7 cellular contexts compared by ENCODE assay signal in genomic region chr1:24891367-24891766, GRCh38. TPM values are rescaled to one million over a fixed set of nuclear protein-coding genes. Genes with fewer than 3 reads are reported as not detected.
A peak's percentile ranks its signal among the peaks of the same experiment; 100 is the strongest.
DNase-seq lines count a peak whose midpoint lies in the region; ATAC-seq, FAIRE-seq and TF ChIP-seq lines count a peak whose summit lies in the region.
"Not testable (repeated sequence)": the region's sequence is repeated elsewhere in the genome, so short reads cannot be mapped to it uniquely, and the experiment has no call there.
"Had no signal": no experiment of that assay in that cellular context is flagged by ENCODE, and none has a peak within 500 bp of the region (broad histone marks: within the 10 kb centered on the region; RNA-seq: fewer than 3 reads in every experiment).

No MANE protein-coding gene starts in this region.

- H3K4me3 Mint-ChIP-seq in activated T-cell treated with anti-CD3 and anti-CD28 coated beads, Interleukin-2, amount 50 U/mL, for 24 hours, result not testable (repeated sequence)

- not testable (repeated sequence) for H3K4me1 ChIP-seq in hepatocyte (ENCODE audit: insufficient read depth); small intestine (ENCODE audit: control insufficient read depth in 2 of 2, insufficient read depth in 1 of 2, low read depth in 1 of 2, low read length in 1 of 2)
- peaks cover 0 to 12% (median 8%) of the 10 kb centered on the region in 4 donors for H3K4me1 ChIP-seq in liver (ENCODE audit: control insufficient read depth in 4 of 4, insufficient read depth in 4 of 4, low read length in 3 of 4)

- not testable (repeated sequence) for H3K27me3 ChIP-seq in hepatocyte; liver (ENCODE audit: control insufficient read depth in 4 of 4, insufficient read depth in 4 of 4, low read length in 3 of 4); small intestine (ENCODE audit: control insufficient read depth in 2 of 2, insufficient read depth in 2 of 2, low read length in 2 of 2)

- ATAC-seq in left lobe of liver, result peak; percentile 64

- H3K79me2 ChIP-seq in hepatocyte, result not testable (repeated sequence)

- not testable (repeated sequence) for H3K36me3 Mint-ChIP-seq in activated T-cell treated with anti-CD3 and anti-CD28 coated beads, Interleukin-2, amount 50 U/mL, for 24 hours (ENCODE audit: low read depth)

- H3K27ac Mint-ChIP-seq in activated T-cell treated with anti-CD3 and anti-CD28 coated beads, Interleukin-2, amount 50 U/mL, for 24 hours, result peak overlapping the region; percentile 81

- H3K27ac ChIP-seq in hepatocyte, result peak overlapping the region; percentile 40
- H3K27ac ChIP-seq in liver (ENCODE audit: low read depth in 1 of 2, low read length in 2 of 2), result not testable (repeated sequence)
- H3K27ac ChIP-seq in small intestine (ENCODE audit: low read depth in 1 of 2, low read length in 1 of 2), result peak overlapping the region in 1 of 2 donors; percentile 11

- H3K36me3 ChIP-seq in hepatocyte (replicated peaks; ENCODE audit: insufficient read depth, low read depth); liver (ENCODE audit: control insufficient read depth in 4 of 4, insufficient read depth in 3 of 4, low read depth in 1 of 4, low read length in 3 of 4); small intestine (ENCODE audit: control insufficient read depth in 2 of 2, insufficient read depth in 2 of 2, low read length in 2 of 2): not testable (repeated sequence)

- H3K4me1 Mint-ChIP-seq in activated T-cell treated with anti-CD3 and anti-CD28 coated beads, Interleukin-2, amount 50 U/mL, for 24 hours (ENCODE audit: low read depth), result not testable (repeated sequence)

- not testable (repeated sequence) for H3K27me3 Mint-ChIP-seq in activated T-cell treated with anti-CD3 and anti-CD28 coated beads, Interleukin-2, amount 50 U/mL, for 24 hours

- not testable (repeated sequence) for H3K4me2 ChIP-seq in hepatocyte

- not testable (repeated sequence) for H2AFZ ChIP-seq in hepatocyte

- not testable (repeated sequence) for H4K20me1 ChIP-seq in hepatocyte (ENCODE audit: insufficient read depth, poor library complexity, severe bottlenecking)

- H3K9me2 ChIP-seq in hepatocyte (replicated peaks; ENCODE audit: insufficient read depth), result not testable (repeated sequence)

- not testable (repeated sequence) for TF ChIP-seq RAD21 in liver (IDR thresholded peaks at IDR 0.05)

- DNase-seq in activated T-cell treated with anti-CD3 and anti-CD28 coated beads, Interleukin-2, amount 50 U/mL, for 24 hours; hepatocyte (ENCODE audit: low spot score); left lobe of liver (ENCODE audit: low spot score): not testable (repeated sequence)
- DNase-seq in small intestine, result peak; percentile 82

- H3K9me3 Mint-ChIP-seq in activated T-cell treated with anti-CD3 and anti-CD28 coated beads, Interleukin-2, amount 50 U/mL, for 24 hours, result peaks cover 13% of the 10 kb centered on the region

- not testable (repeated sequence) for H3K4me3 ChIP-seq in hepatocyte; liver (ENCODE audit: low read depth in 1 of 3, low read length in 3 of 3); small intestine (ENCODE audit: low read depth in 1 of 2, low read length in 2 of 2)

- not testable (repeated sequence) for H3K9ac ChIP-seq in liver (ENCODE audit: low read depth in 1 of 2, low read length in 2 of 2)

- not testable (repeated sequence) for TF ChIP-seq CTCF in hepatocyte (IDR thresholded peaks at IDR 0.05; ENCODE audit: poor library complexity); liver (IDR thresholded peaks at IDR 0.05; ENCODE audit: low read depth, low read length, missing input control)

- H3K9me3 ChIP-seq in hepatocyte (ENCODE audit: low read depth); liver (ENCODE audit: control insufficient read depth in 4 of 4, low read length in 3 of 4); small intestine (ENCODE audit: control insufficient read depth, low read depth): not testable (repeated sequence)

- peak; percentile 14 for FAIRE-seq in colon (lab: Jason Lieb, UNC)
- FAIRE-seq in small intestine (lab: Jason Lieb, UNC), result not testable (repeated sequence)

- 86% methylated on average over 1 of the region's 1 CpG for WGBS in hepatocyte (ENCODE audit: low lambda C conversion rate, missing lambda C conversion rate)
- 54% methylated on average over 1 of the region's 1 CpG for WGBS in liver
- 15 to 40% (median 25%) methylated on average over 1 of the region's 1 CpG for WGBS in small intestine, 3 donors

TF ChIP-seq in liver, 16 proteins besides CTCF, POLR2A, EP300 and RAD21:
- TF ChIP-seq RXRA (IDR thresholded peaks at IDR 0.05) (peak; percentile 64 to 74), JUND (IDR thresholded peaks at IDR 0.05) (peak; percentile 19 to 47), HNF4A (conservative IDR thresholded peaks at IDR 0.05) (peak; percentile 82 to 89), HNF4G (IDR thresholded peaks at IDR 0.05) (peak; percentile 76), YY1 (IDR thresholded peaks at IDR 0.05) (peak; percentile 11), SP1 (IDR thresholded peaks at IDR 0.05) (peak; percentile 64)

RNA-seq across cellular contexts. Expression of gene RUNX3, which starts 38.7 kb away (rescaled TPM):
- total RNA-seq in hepatocyte (0.13 and 0.28 TPM in 2 replicates), left lobe of liver (0.86 TPM), liver (1 to 10 TPM in 1 of 2 donors, under 1 TPM in 1; 0.84 to 1.1 TPM)
- polyA plus RNA-seq in hepatocyte (0.16 and 0.67 TPM in 2 replicates), liver (under 1 TPM; 0.43 to 0.92 TPM), small intestine (1 to 10 TPM; 1.1 to 5.4 (median 2.2) TPM)
- total RNA-seq: A172 had no signal
